9 cellular contexts compared by ENCODE assay signal in genomic region chr13:51802601-51803000, GRCh38. TPM values are rescaled to one million over a fixed set of nuclear protein-coding genes. Genes with fewer than 3 reads are reported as not detected.
DNase-seq lines count a peak whose midpoint lies in the region; ATAC-seq and TF ChIP-seq lines count a peak whose summit lies in the region.
"Had no signal": no experiment of that assay in that cellular context is flagged by ENCODE, and none has a peak within 500 bp of the region (broad histone marks: within the 10 kb centered on the region; RNA-seq: fewer than 3 reads in every experiment).

No MANE protein-coding gene starts in this region.

- peak overlapping the region; percentile 98 for H3K27ac Mint-ChIP-seq in T-helper 1 cell treated with Interleukin-12 subunit alpha and Interleukin-12 subunit beta and Interleukin-4 antibody, amounts not matched to agents 30 μg/mL and 1 μg/mL, for 36 hours

- no peak for ATAC-seq in lower lobe of right lung

- no peaks in the 10 kb centered on the region for H3K9me3 Mint-ChIP-seq in T-helper 1 cell treated with Interleukin-12 subunit alpha and Interleukin-12 subunit beta and Interleukin-4 antibody, amounts not matched to agents 30 μg/mL and 1 μg/mL, for 36 hours

- peaks cover 3% of the 10 kb centered on the region for H3K27me3 Mint-ChIP-seq in T-helper 1 cell treated with Interleukin-12 subunit alpha and Interleukin-12 subunit beta and Interleukin-4 antibody, amounts not matched to agents 30 μg/mL and 1 μg/mL, for 36 hours (ENCODE audit: low read depth)

- H3K36me3 ChIP-seq in adrenal gland (replicated peaks in 1 of 2) (no peaks in the 10 kb centered on the region), lower lobe of right lung (no peaks in the 10 kb centered on the region)

- H3K27me3 ChIP-seq in adrenal gland (no peaks in the 10 kb centered on the region), lower lobe of right lung (ENCODE audit: low read depth) (no peaks in the 10 kb centered on the region)

- H3K4me1 ChIP-seq in adrenal gland (replicated peaks in 1 of 2) (peaks cover 18 to 31% of the 10 kb centered on the region in 2 donors), lower lobe of right lung (peaks cover 33% of the 10 kb centered on the region)

- 73 to 76% (median 75%) methylated on average over 4 of the region's 4 CpGs for WGBS in adrenal gland, 4 donors

- H3K27ac ChIP-seq in adrenal gland (peak overlapping the region in 3 of 5 donors; percentile 95 to 99 (median 99)), lower lobe of right lung (peak overlapping the region; percentile 100), temporal lobe (ENCODE audit: low read depth, low read length) (peak overlapping the region; percentile 97)

- DNase-seq in T-helper 1 cell (no peak), adrenal gland (no peak), lower lobe of right lung (no peak), mucosa of gallbladder (ENCODE audit: low spot score) (no peak), NCI-H2171 treated with DMSO at 0.1 percent for 48 hours (lab: John Stamatoyannopoulos, UW) (no peak), kidney glomerular epithelial cell (lab: John Stamatoyannopoulos, UW) (no peak)

- TF ChIP-seq POLR2A in adrenal gland (IDR thresholded peaks at IDR 0.05) = no peak

- H3K9me3 ChIP-seq in adrenal gland (replicated peaks in 1 of 3) (no peaks in the 10 kb centered on the region), lower lobe of right lung (no peaks in the 10 kb centered on the region)

- peaks cover 34% of the 10 kb centered on the region for H3K4me1 Mint-ChIP-seq in T-helper 1 cell treated with Interleukin-12 subunit alpha and Interleukin-12 subunit beta and Interleukin-4 antibody, amounts not matched to agents 30 μg/mL and 1 μg/mL, for 36 hours (ENCODE audit: low read depth)

- no peaks in the 10 kb centered on the region for H3K36me3 Mint-ChIP-seq in T-helper 1 cell treated with Interleukin-12 subunit alpha and Interleukin-12 subunit beta and Interleukin-4 antibody, amounts not matched to agents 30 μg/mL and 1 μg/mL, for 36 hours (ENCODE audit: low read depth)

- H3K4me3 ChIP-seq in adrenal gland = no peak overlapping the region
- peak overlapping the region; percentile 67 for H3K4me3 ChIP-seq in lower lobe of right lung

- intact Hi-C loops in adrenal gland (cut with DNase I) (no loop called here), lower lobe of right lung (cut with DNase I) (no loop called here)

- H3K4me3 Mint-ChIP-seq in T-helper 1 cell treated with Interleukin-12 subunit alpha and Interleukin-12 subunit beta and Interleukin-4 antibody, amounts not matched to agents 30 μg/mL and 1 μg/mL, for 36 hours = peak overlapping the region; percentile 49

- TF ChIP-seq CTCF in adrenal gland (IDR thresholded peaks at IDR 0.05) (no peak), lower lobe of right lung (IDR thresholded peaks at IDR 0.05) (no peak)

RNA-seq across cellular contexts. Expression of gene DHRS12, which starts 1.4 kb away (rescaled TPM):
- total RNA-seq in adrenal gland = 10 to 100 TPM in 4 of 8 donors, 1 to 10 TPM in 4; 4.3 to 16.6 (median 10.1) TPM
- polyA plus RNA-seq in adrenal gland = 10 to 100 TPM; 12.1 to 33.9 (median 28.6) TPM
- total RNA-seq in lower lobe of right lung = 13.4 TPM
- 3.4 TPM for total RNA-seq in temporal lobe
- total RNA-seq in mucosa of gallbladder = 12.3 TPM

RNA-seq across cellular contexts. Expression of gene TMEM272, which starts 42.4 kb away (rescaled TPM):
- not detected for total RNA-seq in adrenal gland
- polyA plus RNA-seq in adrenal gland = under 1 TPM in 2 of 3 donors, not detected in 1; 0.03 to 0.05 TPM
- 0.09 TPM for total RNA-seq in lower lobe of right lung
- 1.5 TPM for total RNA-seq in temporal lobe
- 1.0 TPM for total RNA-seq in mucosa of gallbladder

RNA-seq across cellular contexts. Expression of gene CCDC70, which starts 59.2 kb away (rescaled TPM):
- total RNA-seq in adrenal gland = not detected
- not detected for polyA plus RNA-seq in adrenal gland
- not detected for total RNA-seq in lower lobe of right lung
- not detected for total RNA-seq in temporal lobe
- total RNA-seq in mucosa of gallbladder = not detected
- total RNA-seq: lower leg skin had no signal
